Comparison of ENCODE assay signal across 8 cellular contexts in the genomic region with DNA sequence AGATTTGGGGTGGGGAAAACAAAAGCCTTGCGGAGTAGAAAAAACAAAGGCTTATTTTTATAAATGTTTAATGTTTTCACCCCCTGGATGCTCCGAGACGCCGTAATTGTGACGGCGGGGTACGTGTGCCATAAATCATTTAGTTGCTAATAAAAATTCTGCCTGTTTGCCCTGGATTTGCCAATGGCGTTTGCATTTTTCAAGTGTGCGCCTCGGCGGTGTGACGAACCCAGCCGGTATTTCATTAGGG. TPM values are rescaled to one million over a fixed set of nuclear protein-coding genes. Genes with fewer than 3 reads are reported as not detected.
DNase-seq lines count a peak whose midpoint lies in the region; ATAC-seq and TF ChIP-seq lines count a peak whose summit lies in the region.

No MANE protein-coding gene starts in this region.

- peaks cover 86% of the 10 kb centered on the region for H3K27me3 ChIP-seq in CD4-positive, alpha-beta T cell (ENCODE audit: control insufficient read depth, insufficient read depth, low read length)
- H3K27me3 ChIP-seq in Loucy (ENCODE audit: insufficient read depth, low read length, poor library complexity, severe bottlenecking) (no peaks in the 10 kb centered on the region), ectodermal cell (ENCODE audit: control insufficient read depth, insufficient read depth, low read length, poor library complexity, severe bottlenecking) (peaks cover 56% of the 10 kb centered on the region), neural cell (ENCODE audit: insufficient read depth, low read depth, low read length) (no peaks in the 10 kb centered on the region)

- peaks cover 41% of the 10 kb centered on the region for H3K4me1 Mint-ChIP-seq in CD4-positive, alpha-beta T cell (ENCODE audit: low read depth)
- peaks cover 38% of the 10 kb centered on the region for H3K4me1 Mint-ChIP-seq in activated CD4-positive, alpha-beta T cell treated with anti-CD3 and anti-CD28 coated beads, Interleukin-2, amount 10 ng/mL, durations not matched to agents 7 days and 5 days

- peaks cover 76% of the 10 kb centered on the region for H3K27me3 Mint-ChIP-seq in CD4-positive, alpha-beta T cell
- peaks cover 72% of the 10 kb centered on the region for H3K27me3 Mint-ChIP-seq in activated CD4-positive, alpha-beta T cell treated with anti-CD3 and anti-CD28 coated beads, Interleukin-2, amount 10 ng/mL, durations not matched to agents 7 days and 5 days

- H3K36me3 ChIP-seq in Loucy (ENCODE audit: insufficient read depth, low read length) (no peaks in the 10 kb centered on the region), ectodermal cell (ENCODE audit: control insufficient read depth, insufficient read depth, low read length) (no peaks in the 10 kb centered on the region), neural cell (ENCODE audit: insufficient read depth, low read length) (no peaks in the 10 kb centered on the region)

- H3K79me2 ChIP-seq in Loucy (ENCODE audit: insufficient read depth, low read length): peaks cover 95% of the 10 kb centered on the region
- peaks cover 90% of the 10 kb centered on the region for H3K79me2 ChIP-seq in neural cell (replicated peaks; ENCODE audit: insufficient read depth, low read length)

- H3K4me1 ChIP-seq in Loucy (ENCODE audit: insufficient read depth, low read length, poor library complexity, severe bottlenecking) (peaks cover 28% of the 10 kb centered on the region), ectodermal cell (ENCODE audit: control insufficient read depth, insufficient read depth, low read length) (peaks cover 18% of the 10 kb centered on the region)

- H3F3A ChIP-seq in Loucy (ENCODE audit: low read depth) (no peaks in the 10 kb centered on the region), neural cell (ENCODE audit: insufficient read depth, low read length, poor library complexity, severe bottlenecking) (peaks cover 3% of the 10 kb centered on the region)

- H3K27ac ChIP-seq in CD4-positive, alpha-beta T cell (ENCODE audit: low read depth, low read length): no peak overlapping the region
- H3K27ac ChIP-seq in ectodermal cell (ENCODE audit: insufficient read depth, low read depth, low read length, poor library complexity, severe bottlenecking) (peak overlapping the region; percentile 99), neural cell (ENCODE audit: low read length) (peak overlapping the region; percentile 100)

- no peak overlapping the region for H2AFZ ChIP-seq in Loucy (ENCODE audit: low read length)
- H2AFZ ChIP-seq in neural cell (ENCODE audit: low read depth, low read length): no peak overlapping the region

- POLR2A ChIA-PET in CD4-positive, alpha-beta T cell (lab: Charles Lee): interaction anchor here (1.4 kb wide), 1 partner anchor 29 kb away, joined by 5 read pairs; no protein-coding TSS in a partner anchor
- POLR2A ChIA-PET in activated CD4-positive, alpha-beta T cell treated with anti-CD3 and anti-CD28 coated beads, Interleukin-2, amount 10 ng/mL, durations not matched to agents 7 days and 5 days (lab: Charles Lee): interaction anchor here (0.6 kb wide), 1 partner anchor 410 kb away, joined by 3 read pairs; no protein-coding TSS in a partner anchor

- H3K4me3 ChIP-seq in Loucy (ENCODE audit: low read length, poor library complexity, severe bottlenecking): peak overlapping the region; percentile 79
- peak overlapping the region; percentile 89 for H3K4me3 ChIP-seq in ectodermal cell (ENCODE audit: insufficient read depth, low read depth, low read length)
- peak overlapping the region; percentile 100 for H3K4me3 ChIP-seq in neural cell (ENCODE audit: low read length)

- no peak overlapping the region for H3K27ac Mint-ChIP-seq in CD4-positive, alpha-beta T cell
- H3K27ac Mint-ChIP-seq in activated CD4-positive, alpha-beta T cell treated with anti-CD3 and anti-CD28 coated beads, Interleukin-2, amount 10 ng/mL, durations not matched to agents 7 days and 5 days: no peak overlapping the region

- H3K4me2 ChIP-seq in Loucy (ENCODE audit: low read depth, low read length, poor library complexity, severe bottlenecking) (peak overlapping the region; percentile 89), neural cell (ENCODE audit: low read length) (peak overlapping the region; percentile 68)

- H3K4me3 Mint-ChIP-seq in CD4-positive, alpha-beta T cell: peak overlapping the region; percentile 42
- no peak overlapping the region for H3K4me3 Mint-ChIP-seq in activated CD4-positive, alpha-beta T cell treated with anti-CD3 and anti-CD28 coated beads, Interleukin-2, amount 10 ng/mL, durations not matched to agents 7 days and 5 days

- 0 to 1% methylated on average over 13 of the region's 13 CpGs for WGBS in ectodermal cell, 2 experiments

- ATAC-seq in CD4-positive, alpha-beta T cell (ENCODE audit: poor library complexity): no peak

- H3K36me3 Mint-ChIP-seq in CD4-positive, alpha-beta T cell (ENCODE audit: low read depth): no peaks in the 10 kb centered on the region
- H3K36me3 Mint-ChIP-seq in activated CD4-positive, alpha-beta T cell treated with anti-CD3 and anti-CD28 coated beads, Interleukin-2, amount 10 ng/mL, durations not matched to agents 7 days and 5 days (ENCODE audit: low read depth): peaks cover 1% of the 10 kb centered on the region

- TF ChIP-seq EP300 in neural cell (conservative IDR thresholded peaks at IDR 0.05; ENCODE audit: poor library complexity, severe bottlenecking): no peak

- no peak for DNase-seq in CD4-positive, alpha-beta T cell
- DNase-seq in AG08395 (ENCODE audit: low spot score) (no peak), COR-L47 (lab: John Stamatoyannopoulos, UW) (no peak)
- DNase-seq in activated CD4-positive, alpha-beta T cell treated with anti-CD3 and anti-CD28 coated beads, Interleukin-2, amount 10 ng/mL, durations not matched to agents 7 days and 5 days: no peak
- no peak for DNase-seq in activated T-cell treated with anti-CD3 and anti-CD28 coated beads, Interleukin-2, amount 50 U/mL, for 1 hour

- H3K9me2 ChIP-seq in Loucy (replicated peaks; ENCODE audit: low read depth, low read length): no peaks in the 10 kb centered on the region
- H3K9me2 ChIP-seq in neural cell (ENCODE audit: insufficient read depth, low read length): no peaks in the 10 kb centered on the region

- H3K9me3 ChIP-seq in CD4-positive, alpha-beta T cell (ENCODE audit: control insufficient read depth, low read length): no peaks in the 10 kb centered on the region
- H3K9me3 ChIP-seq in Loucy (ENCODE audit: insufficient read depth, low read depth, low read length) (no peaks in the 10 kb centered on the region), ectodermal cell (ENCODE audit: control insufficient read depth, low read length) (no peaks in the 10 kb centered on the region), neural cell (ENCODE audit: low read length) (no peaks in the 10 kb centered on the region)

- TF ChIP-seq CTCF in CD4-positive, alpha-beta T cell (IDR thresholded peaks at IDR 0.05): no peak
- TF ChIP-seq CTCF in Loucy (conservative IDR thresholded peaks at IDR 0.05; ENCODE audit: low read length): no peak
- TF ChIP-seq CTCF in neural cell (IDR thresholded peaks at IDR 0.05; ENCODE audit: poor library complexity, severe bottlenecking): no peak

- H4K20me1 ChIP-seq in Loucy (ENCODE audit: insufficient read depth, low read length, poor library complexity, severe bottlenecking): peaks cover 20% of the 10 kb centered on the region
- H4K20me1 ChIP-seq in neural cell (ENCODE audit: insufficient read depth): peaks cover 6% of the 10 kb centered on the region

- no peaks in the 10 kb centered on the region for H3K9me3 Mint-ChIP-seq in CD4-positive, alpha-beta T cell
- no peaks in the 10 kb centered on the region for H3K9me3 Mint-ChIP-seq in activated CD4-positive, alpha-beta T cell treated with anti-CD3 and anti-CD28 coated beads, Interleukin-2, amount 10 ng/mL, durations not matched to agents 7 days and 5 days

- CTCF ChIA-PET in CD4-positive, alpha-beta T cell (lab: Charles Lee): no interaction called here
- CTCF ChIA-PET in activated CD4-positive, alpha-beta T cell treated with anti-CD3 and anti-CD28 coated beads, Interleukin-2, amount 10 ng/mL, durations not matched to agents 7 days and 5 days (lab: Charles Lee): interaction anchor here (0.6 kb wide), 1 partner anchor 273 kb away, joined by 4 read pairs; no protein-coding TSS in a partner anchor

- intact Hi-C loops in CD4-positive, alpha-beta T cell (cut with DNase I, micrococcal nuclease): no loop called here

- TF ChIP-seq RAD21 in neural cell (conservative IDR thresholded peaks at IDR 0.05): no peak

- H3K9ac ChIP-seq in Loucy (ENCODE audit: low read depth, low read length, poor library complexity, severe bottlenecking) (peak overlapping the region; percentile 95), neural cell (ENCODE audit: low read length) (peak overlapping the region; percentile 100)

TF ChIP-seq in neural cell, 6 proteins besides CTCF, POLR2A, EP300 and RAD21 (continues in another document):
- TF ChIP-seq POLR2AphosphoS5 (IDR thresholded peaks at IDR 0.05) (no peak), EZH2 (IDR thresholded peaks at IDR 0.05; ENCODE audit: borderline replicate concordance, insufficient read depth, low read length, poor library complexity, severe bottlenecking) (no peak), SMC3 (conservative IDR thresholded peaks at IDR 0.05; ENCODE audit: poor library complexity) (no peak)

RNA-seq across cellular contexts. Expression of a gene that starts 2.5 kb away (rescaled TPM):
- 10 to 100 TPM; 69.9 TPM for total RNA-seq in CD4-positive, alpha-beta T cell
- polyA plus RNA-seq in ectodermal cell (2013, experiment 1 of 4): 40.8 TPM
- 52.6 TPM for polyA plus RNA-seq in ectodermal cell (2013, experiment 2 of 4)
- 32.8 TPM for polyA plus RNA-seq in ectodermal cell (2013, experiment 3 of 4)
- 34.4 TPM for polyA plus RNA-seq in ectodermal cell (2013, experiment 4 of 4)
- polyA plus RNA-seq in neural cell: 23.6 and 28.6 TPM in 2 replicates
- 109 and 158 TPM in 2 replicates for polyA minus RNA-seq in neural cell
- total RNA-seq in activated CD4-positive, alpha-beta T cell treated with anti-CD3 and anti-CD28 coated beads, Interleukin-2, amount 10 ng/mL, durations not matched to agents 7 days and 5 days: 10 to 100 TPM; 45.8 to 53.9 TPM
